Comparison of ENCODE assay signal across 9 cellular contexts in genomic region chr2:146734042-146734715, GRCh38.
DNase-seq lines count a peak whose midpoint lies in the region; ATAC-seq and TF ChIP-seq lines count a peak whose summit lies in the region.
"Had no signal": no experiment of that assay in that cellular context is flagged by ENCODE, and none has a peak within 500 bp of the region (broad histone marks: within the 10 kb centered on the region; RNA-seq: fewer than 3 reads in every experiment).

No MANE protein-coding gene starts in this region.

- H3K27ac ChIP-seq in fibroblast of lung (ENCODE audit: insufficient read depth, low read length) = no peak overlapping the region

- H3K79me2 ChIP-seq in fibroblast of lung (ENCODE audit: control insufficient read depth, insufficient read depth, low read length) = no peaks in the 10 kb centered on the region

- H3K9ac ChIP-seq in fibroblast of lung (ENCODE audit: insufficient read depth, low read length) = no peak overlapping the region

- no peaks in the 10 kb centered on the region for H3K27me3 ChIP-seq in fibroblast of lung (ENCODE audit: control insufficient read depth, insufficient read depth, low read length)

- peak; percentile 39 to 53 for TF ChIP-seq CTCF in fibroblast of lung (conservative IDR thresholded peaks at IDR 0.05 in 1 of 2, IDR thresholded peaks at IDR 0.05 in 1 of 2; ENCODE audit: low read depth in 1 of 2, low read length in 2 of 2)

- no peaks in the 10 kb centered on the region for H3K9me3 ChIP-seq in fibroblast of lung (ENCODE audit: control insufficient read depth, insufficient read depth, low read depth, low read length)

- no peak overlapping the region for H3K4me2 ChIP-seq in fibroblast of lung (ENCODE audit: extremely low read depth, insufficient read depth, low read length)

- H3K4me1 ChIP-seq in fibroblast of lung (ENCODE audit: control insufficient read depth, extremely low read depth, insufficient read depth, low read length) = no peaks in the 10 kb centered on the region

- H4K20me1 ChIP-seq in fibroblast of lung (ENCODE audit: control insufficient read depth, extremely low read depth, insufficient read depth, low read length) = no peaks in the 10 kb centered on the region

- H3K4me3 ChIP-seq in fibroblast of lung (replicated peaks in 1 of 4; ENCODE audit: control extremely low read depth in 1 of 4, insufficient read depth in 1 of 4, low read depth in 3 of 4, low read length in 4 of 4) = peak overlapping the region in 1 of 4 experiments; percentile 12

- in situ Hi-C loops in KBM-7 (cut with MboI; ENCODE audit: low pct_unique_long_range_greater_than_20kb, low sequenced_read_pairs) = no loop called here

- DNase-seq in CMK (ENCODE audit: low read depth) (peak; percentile 1), KBM-7 (peak; percentile 47), RKO (ENCODE audit: low spot score) (peak; percentile 57), fibroblast of lung (ENCODE audit: low read depth in 2 of 2) (peak; percentile 45 to 90), putamen (ENCODE audit: low spot score) (peak; percentile 2), NCI-H1048 (lab: John Stamatoyannopoulos, UW) (no peak)
- no peak for DNase-seq in activated effector memory CD4-positive, alpha-beta T cell treated with anti-CD3 and anti-CD28 coated beads, Interleukin-2, amount 50 U/mL, for 16 hours
- DNase-seq: naive B cell had no signal

- no peak overlapping the region for H2AFZ ChIP-seq in fibroblast of lung (ENCODE audit: low read length)

- peak; percentile 85 for ATAC-seq in GM19438 (IDR thresholded peaks at IDR 0.05; ENCODE audit: low read depth, unreplicated experiment)

- H3K36me3 ChIP-seq in fibroblast of lung (ENCODE audit: control insufficient read depth, insufficient read depth, low read length) = no peaks in the 10 kb centered on the region

Comparison
In these comparisons a context has a peak if more than half of its experiments do, and no peak if none do; other contexts are left out.
1. DNase-seq: peak in CMK (single experiment), KBM-7 (single experiment), RKO (single experiment), fibroblast of lung (2 of 2) and putamen (single experiment); none in activated effector memory CD4-positive, alpha-beta T cell treated with anti-CD3 and anti-CD28 coated beads, Interleukin-2, amount 50 U/mL, for 16 hours (single experiment) and NCI-H1048 (single experiment).